In the genomic region with DNA sequence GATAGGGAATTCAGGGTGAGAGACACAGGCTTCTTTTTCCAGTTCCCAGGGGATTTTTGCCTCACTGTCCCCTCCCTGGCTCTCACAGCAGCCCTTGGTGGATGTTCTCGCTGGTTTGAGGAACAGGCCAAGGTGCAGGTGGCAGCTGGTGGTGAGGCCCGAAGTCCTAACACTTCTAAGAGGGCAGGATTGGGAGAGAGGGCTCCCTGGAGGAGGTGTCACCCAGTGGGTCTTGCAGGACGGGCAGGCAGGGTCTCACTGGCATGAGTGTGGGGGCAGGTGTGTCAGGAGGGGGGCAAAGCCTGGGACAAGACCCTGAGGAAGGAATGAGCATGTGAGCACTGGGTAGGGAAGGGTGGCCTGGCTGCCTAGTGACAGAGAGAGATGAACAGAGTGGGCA, we compare ENCODE assay signal across 3 cellular contexts.
TF ChIP-seq lines count a peak whose summit lies in the region.

No MANE protein-coding gene starts in this region.

TF ChIP-seq in SK-N-SH, 30 proteins besides CTCF, POLR2A, EP300 and RAD21 (continued from another document and continues in another):
- TF ChIP-seq TAF1 (IDR thresholded peaks at IDR 0.05; ENCODE audit: borderline replicate concordance, low read depth, low read length) (no peak), REST (IDR thresholded peaks at IDR 0.05; ENCODE audit: low read depth, low read length) (no peak), YY1 (IDR thresholded peaks at IDR 0.05; ENCODE audit: low read depth) (no peak), FOXM1 (IDR thresholded peaks at IDR 0.05; ENCODE audit: low read depth) (no peak), IRF3 (IDR thresholded peaks at IDR 0.05; ENCODE audit: low read depth, low read length) (no peak), NRF1 (IDR thresholded peaks at IDR 0.05; ENCODE audit: low read depth, low read length) (no peak), TCF12 (IDR thresholded peaks at IDR 0.05) (no peak), JUND (IDR thresholded peaks at IDR 0.05) (no peak), FOSL2 (IDR thresholded peaks at IDR 0.05; ENCODE audit: borderline replicate concordance, low read depth) (no peak), POLR2AphosphoS5 (IDR thresholded peaks at IDR 0.05; ENCODE audit: low read depth, low read length) (no peak), MAX (IDR thresholded peaks at IDR 0.05; ENCODE audit: low read depth) (no peak), RXRA (IDR thresholded peaks at IDR 0.05; ENCODE audit: borderline replicate concordance, low read depth) (no peak), TEAD4 (IDR thresholded peaks at IDR 0.05; ENCODE audit: borderline replicate concordance, insufficient read depth) (no peak)
- TF ChIP-seq, protein P1, sequence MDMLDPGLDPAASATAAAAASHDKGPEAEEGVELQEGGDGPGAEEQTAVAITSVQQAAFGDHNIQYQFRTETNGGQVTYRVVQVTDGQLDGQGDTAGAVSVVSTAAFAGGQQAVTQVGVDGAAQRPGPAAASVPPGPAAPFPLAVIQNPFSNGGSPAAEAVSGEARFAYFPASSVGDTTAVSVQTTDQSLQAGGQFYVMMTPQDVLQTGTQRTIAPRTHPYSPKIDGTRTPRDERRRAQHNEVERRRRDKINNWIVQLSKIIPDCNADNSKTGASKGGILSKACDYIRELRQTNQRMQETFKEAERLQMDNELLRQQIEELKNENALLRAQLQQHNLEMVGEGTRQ (IDR thresholded peaks at IDR 0.05; ENCODE audit: borderline replicate concordance, low read depth, low read length), result no peak

TF ChIP-seq in SK-N-SH treated with all-trans-retinoic acid at 6 μM for 48 hours, 23 proteins besides CTCF, POLR2A, EP300 and RAD21 (continued from another document):
- TF ChIP-seq TCF4 (CRISPR knock-in tag; IDR thresholded peaks at IDR 0.05; ENCODE audit: borderline replicate concordance), result no peak
- TF ChIP-seq, protein P2, sequence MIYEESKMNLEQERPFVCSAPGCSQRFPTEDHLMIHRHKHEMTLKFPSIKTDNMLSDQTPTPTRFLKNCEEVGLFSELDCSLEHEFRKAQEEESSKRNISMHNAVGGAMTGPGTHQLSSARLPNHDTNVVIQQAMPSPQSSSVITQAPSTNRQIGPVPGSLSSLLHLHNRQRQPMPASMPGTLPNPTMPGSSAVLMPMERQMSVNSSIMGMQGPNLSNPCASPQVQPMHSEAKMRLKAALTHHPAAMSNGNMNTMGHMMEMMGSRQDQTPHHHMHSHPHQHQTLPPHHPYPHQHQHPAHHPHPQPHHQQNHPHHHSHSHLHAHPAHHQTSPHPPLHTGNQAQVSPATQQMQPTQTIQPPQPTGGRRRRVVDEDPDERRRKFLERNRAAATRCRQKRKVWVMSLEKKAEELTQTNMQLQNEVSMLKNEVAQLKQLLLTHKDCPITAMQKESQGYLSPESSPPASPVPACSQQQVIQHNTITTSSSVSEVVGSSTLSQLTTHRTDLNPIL (CRISPR knock-in tag; IDR thresholded peaks at IDR 0.05; ENCODE audit: low read depth), result no peak
- no peak for TF ChIP-seq CSDC2 (CRISPR knock-in tag; IDR thresholded peaks at IDR 0.05)

TF ChIP-seq in GM23338, 12 proteins besides CTCF, POLR2A, EP300 and RAD21 (continued from another document):
- no peak for TF ChIP-seq JUNB (IDR thresholded peaks at IDR 0.05; ENCODE audit: unreplicated experiment)
TF ChIP-seq in GM23338: peak in this region for 0.
